Comparison of ENCODE assay signal across 15 cellular contexts in the genomic region with DNA sequence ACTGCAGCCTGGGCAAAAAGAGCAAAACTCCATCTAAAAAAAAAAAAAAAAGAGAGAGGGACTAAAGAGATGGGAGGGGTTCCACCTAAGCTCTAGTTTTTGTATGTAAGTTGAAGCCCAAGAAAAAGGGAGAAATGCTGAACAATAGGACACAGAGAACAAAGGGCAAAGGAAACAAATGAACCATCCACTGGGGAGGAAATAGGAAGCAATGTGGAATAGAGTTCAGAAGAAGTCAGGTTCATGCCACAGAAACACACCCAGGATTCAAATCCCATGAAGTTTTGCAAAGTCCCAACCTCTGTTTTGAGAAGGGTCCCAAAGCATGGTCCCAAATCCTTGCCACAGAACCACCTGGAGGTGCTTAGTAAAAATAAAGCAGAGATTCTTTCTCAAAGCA.
DNase-seq lines count a peak whose midpoint lies in the region; ATAC-seq and TF ChIP-seq lines count a peak whose summit lies in the region.
"Had no signal": no experiment of that assay in that cellular context is flagged by ENCODE, and none has a peak within 500 bp of the region (broad histone marks: within the 10 kb centered on the region; RNA-seq: fewer than 3 reads in every experiment).

No MANE protein-coding gene starts in this region.

- POLR2A ChIA-PET in naive thymus-derived CD4-positive, alpha-beta T cell (lab: Charles Lee) = no interaction called here

- no peak overlapping the region for H3K4me3 ChIP-seq in naive thymus-derived CD4-positive, alpha-beta T cell (ENCODE audit: low read length)
- H3K4me3 ChIP-seq: GM12878, GM23248 had no signal

- H3K36me3 Mint-ChIP-seq in natural killer cell = peaks cover 12% of the 10 kb centered on the region
- H3K36me3 Mint-ChIP-seq in natural killer cell treated with Interleukin-12 subunit alpha and Interleukin-12 subunit beta and Interleukin-15 and Interleukin-18, amount 100 ng/mL, for 72 hours = peaks cover 11% of the 10 kb centered on the region
- H3K36me3 Mint-ChIP-seq in T-helper 17 cell (ENCODE audit: low read depth) = peaks cover 8% of the 10 kb centered on the region
- H3K36me3 Mint-ChIP-seq in naive thymus-derived CD4-positive, alpha-beta T cell = peaks cover 0 to 46% (median 33%) of the 10 kb centered on the region in 5 donors
- peaks cover 49% of the 10 kb centered on the region for H3K36me3 Mint-ChIP-seq in stimulated activated memory B cell treated with anti-CD40 and anti-IgM and Interleukin-4, amounts not matched to agents 10 μg/mL and 1 μg/mL and 100 μg/mL, for 72 hours

- H3K4me3 Mint-ChIP-seq in natural killer cell = no peak overlapping the region
- H3K4me3 Mint-ChIP-seq in natural killer cell treated with Interleukin-12 subunit alpha and Interleukin-12 subunit beta and Interleukin-15 and Interleukin-18, amount 100 ng/mL, for 72 hours = no peak overlapping the region
- no peak overlapping the region for H3K4me3 Mint-ChIP-seq in T-helper 17 cell
- H3K4me3 Mint-ChIP-seq in naive thymus-derived CD4-positive, alpha-beta T cell = no peak overlapping the region
- H3K4me3 Mint-ChIP-seq in stimulated activated memory B cell treated with anti-CD40 and anti-IgM and Interleukin-4, amounts not matched to agents 10 μg/mL and 1 μg/mL and 100 μg/mL, for 72 hours = no peak overlapping the region
- H3K4me3 Mint-ChIP-seq: CD14-positive monocyte had no signal

- H3K9me3 ChIP-seq in T-helper 17 cell (ENCODE audit: control insufficient read depth, low read length, poor library complexity, severe bottlenecking) = no peaks in the 10 kb centered on the region
- H3K9me3 ChIP-seq in naive thymus-derived CD4-positive, alpha-beta T cell (ENCODE audit: control insufficient read depth in 2 of 3, low read length in 3 of 3) = no peaks in the 10 kb centered on the region

- no peak overlapping the region for H3K27ac ChIP-seq in naive thymus-derived CD4-positive, alpha-beta T cell (ENCODE audit: low read depth, low read length)
- H3K27ac ChIP-seq: GM23248 had no signal

- H3K36me3 ChIP-seq in naive thymus-derived CD4-positive, alpha-beta T cell (ENCODE audit: control insufficient read depth in 2 of 3, insufficient read depth in 3 of 3, low read length in 3 of 3) = peaks cover 14 to 97% (median 30%) of the 10 kb centered on the region in 3 experiments

- no peaks in the 10 kb centered on the region for H3K27me3 ChIP-seq in naive thymus-derived CD4-positive, alpha-beta T cell (ENCODE audit: control insufficient read depth in 2 of 2, insufficient read depth in 2 of 2, low read length in 2 of 2)

- no peaks in the 10 kb centered on the region for H3K27me3 Mint-ChIP-seq in natural killer cell (ENCODE audit: low read depth in 2 of 2)
- no peaks in the 10 kb centered on the region for H3K27me3 Mint-ChIP-seq in natural killer cell treated with Interleukin-12 subunit alpha and Interleukin-12 subunit beta and Interleukin-15 and Interleukin-18, amount 100 ng/mL, for 72 hours
- H3K27me3 Mint-ChIP-seq in T-helper 17 cell = no peaks in the 10 kb centered on the region
- no peaks in the 10 kb centered on the region for H3K27me3 Mint-ChIP-seq in naive thymus-derived CD4-positive, alpha-beta T cell
- H3K27me3 Mint-ChIP-seq in stimulated activated memory B cell treated with anti-CD40 and anti-IgM and Interleukin-4, amounts not matched to agents 10 μg/mL and 1 μg/mL and 100 μg/mL, for 72 hours = no peaks in the 10 kb centered on the region

- no peaks in the 10 kb centered on the region for H3K9me3 Mint-ChIP-seq in natural killer cell
- no peaks in the 10 kb centered on the region for H3K9me3 Mint-ChIP-seq in natural killer cell treated with Interleukin-12 subunit alpha and Interleukin-12 subunit beta and Interleukin-15 and Interleukin-18, amount 100 ng/mL, for 72 hours
- H3K9me3 Mint-ChIP-seq in naive thymus-derived CD4-positive, alpha-beta T cell = no peaks in the 10 kb centered on the region
- no peaks in the 10 kb centered on the region for H3K9me3 Mint-ChIP-seq in stimulated activated memory B cell treated with anti-CD40 and anti-IgM and Interleukin-4, amounts not matched to agents 10 μg/mL and 1 μg/mL and 100 μg/mL, for 72 hours
- H3K9me3 Mint-ChIP-seq: CD14-positive monocyte had no signal

- H3K4me1 Mint-ChIP-seq in natural killer cell (no peaks in the 10 kb centered on the region), T-helper 17 cell (peaks cover 6% of the 10 kb centered on the region)
- peaks cover 0 to 5% of the 10 kb centered on the region in 2 donors for H3K4me1 Mint-ChIP-seq in natural killer cell treated with Interleukin-12 subunit alpha and Interleukin-12 subunit beta and Interleukin-15 and Interleukin-18, amount 100 ng/mL, for 72 hours (ENCODE audit: low read depth in 2 of 2)
- H3K4me1 Mint-ChIP-seq in naive thymus-derived CD4-positive, alpha-beta T cell = peaks cover 0 to 7% (median 0%) of the 10 kb centered on the region in 7 donors
- H3K4me1 Mint-ChIP-seq in stimulated activated memory B cell treated with anti-CD40 and anti-IgM and Interleukin-4, amounts not matched to agents 10 μg/mL and 1 μg/mL and 100 μg/mL, for 72 hours = peaks cover 5% of the 10 kb centered on the region
- H3K4me1 Mint-ChIP-seq: CD14-positive monocyte had no signal

- no peak for DNase-seq in natural killer cell
- DNase-seq in natural killer cell treated with Interleukin-12 subunit alpha and Interleukin-12 subunit beta and Interleukin-15 and Interleukin-18, amount 100 ng/mL, for 72 hours (ENCODE audit: low spot score) = no peak
- DNase-seq in T-helper 17 cell = no peak
- no peak for DNase-seq in naive thymus-derived CD4-positive, alpha-beta T cell
- no peak for DNase-seq in NCI-H187 treated with DMSO at 0.1 percent for 48 hours (lab: John Stamatoyannopoulos, UW)
- DNase-seq: Calu3, DMS 273 treated with DMSO at 0.1 percent for 48 hours, DMS79, GM23248, H7 had no signal

- TF ChIP-seq CTCF in natural killer cell (IDR thresholded peaks at IDR 0.05) = no peak

- intact Hi-C loops in natural killer cell (cut with micrococcal nuclease) = no loop called here
- intact Hi-C loops in naive thymus-derived CD4-positive, alpha-beta T cell (cut with micrococcal nuclease) = no loop called here

- no peak for ATAC-seq in natural killer cell
- no peak for ATAC-seq in natural killer cell treated with Interleukin-12 subunit alpha and Interleukin-12 subunit beta and Interleukin-15 and Interleukin-18, amount 100 ng/mL, for 72 hours
- ATAC-seq in T-helper 17 cell = no peak
- ATAC-seq in naive thymus-derived CD4-positive, alpha-beta T cell = no peak
- no peak for ATAC-seq in stimulated activated memory B cell treated with anti-CD40 and anti-IgM and Interleukin-4, amounts not matched to agents 10 μg/mL and 1 μg/mL and 100 μg/mL, for 72 hours
- ATAC-seq in GM21367 (IDR thresholded peaks at IDR 0.05; ENCODE audit: unreplicated experiment) = no peak
- ATAC-seq in HG02870 (IDR thresholded peaks at IDR 0.05; ENCODE audit: unreplicated experiment) = no peak
- ATAC-seq: GM12878 had no signal

- H3K27ac Mint-ChIP-seq in natural killer cell (peak overlapping the region; percentile 5 to 56), T-helper 17 cell (peak overlapping the region; percentile 77)
- H3K27ac Mint-ChIP-seq in natural killer cell treated with Interleukin-12 subunit alpha and Interleukin-12 subunit beta and Interleukin-15 and Interleukin-18, amount 100 ng/mL, for 72 hours = peak overlapping the region in 1 of 2 donors; percentile 5
- peak overlapping the region in 5 of 9 donors; percentile 43 to 90 (median 51) for H3K27ac Mint-ChIP-seq in naive thymus-derived CD4-positive, alpha-beta T cell
- H3K27ac Mint-ChIP-seq in stimulated activated memory B cell treated with anti-CD40 and anti-IgM and Interleukin-4, amounts not matched to agents 10 μg/mL and 1 μg/mL and 100 μg/mL, for 72 hours = peak overlapping the region; percentile 23

- CTCF ChIA-PET in naive thymus-derived CD4-positive, alpha-beta T cell (lab: Charles Lee) = no interaction called here

- H3K4me1 ChIP-seq in naive thymus-derived CD4-positive, alpha-beta T cell (ENCODE audit: control insufficient read depth in 2 of 2, insufficient read depth in 2 of 2, low read length in 2 of 2) = no peaks in the 10 kb centered on the region
